1 cellular context compared by ENCODE assay signal in genomic region chr16:24539295-24539849, GRCh38.
TF ChIP-seq lines count a peak whose summit lies in the region.

Gene RBBP6, plus strand, starts transcription at chr16:24539566. Its CDS starts 1,061 bp downstream, at chr16:24540627.

TF ChIP-seq in H1, 55 proteins besides CTCF, POLR2A, EP300 and RAD21:
- no peak for TF ChIP-seq EGR1 (IDR thresholded peaks at IDR 0.05; ENCODE audit: borderline replicate concordance, low read depth, low read length)
- no peak for TF ChIP-seq POU5F1 (IDR thresholded peaks at IDR 0.05; ENCODE audit: low read depth, low read length)
- peak; percentile 37 for TF ChIP-seq KDM4A (IDR thresholded peaks at IDR 0.05; ENCODE audit: low read depth, low read length, severe bottlenecking)
- peak; percentile 96 for TF ChIP-seq PHF8 (conservative IDR thresholded peaks at IDR 0.05; ENCODE audit: low read depth, low read length)
- TF ChIP-seq KDM5A (IDR thresholded peaks at IDR 0.05; ENCODE audit: low read length) = no peak
- no peak; the same call in 1 of the 2 replicates for TF ChIP-seq CHD1 (IDR thresholded peaks at IDR 0.05; ENCODE audit: low read depth, low read length)
- no peak for TF ChIP-seq SIRT6 (IDR thresholded peaks at IDR 0.05; ENCODE audit: low read length)
- TF ChIP-seq TAF7 (optimal IDR thresholded peaks at IDR 0.05; ENCODE audit: borderline replicate concordance, low read depth, low read length) = peak; percentile 96
- TF ChIP-seq RFX5 (IDR thresholded peaks at IDR 0.05; ENCODE audit: borderline replicate concordance, low read depth, low read length) = no peak
- 0 out of 2 replicates have a peak, but pooled peaks have one; percentile 34 for TF ChIP-seq CHD2 (IDR thresholded peaks at IDR 0.05; ENCODE audit: low read length)
- peak; percentile 8; the same call in 1 of the 2 replicates for TF ChIP-seq RBBP5 (IDR thresholded peaks at IDR 0.05; ENCODE audit: borderline replicate concordance, low read depth, low read length)
- TF ChIP-seq SUZ12 (IDR thresholded peaks at IDR 0.05; ENCODE audit: low read length) = no peak
- TF ChIP-seq TBP (IDR thresholded peaks at IDR 0.05; ENCODE audit: low read depth, low read length) = peak; percentile 91
- TF ChIP-seq SIX5 (IDR thresholded peaks at IDR 0.05; ENCODE audit: low read depth, low read length) = no peak
- TF ChIP-seq ASH2L (IDR thresholded peaks at IDR 0.05; ENCODE audit: low read length) = peak; percentile 90
- no peak for TF ChIP-seq GTF2F1 (IDR thresholded peaks at IDR 0.05; ENCODE audit: borderline replicate concordance, low read depth, low read length)
- peak; percentile 50; the same call in 1 of the 2 replicates for TF ChIP-seq E2F6 (IDR thresholded peaks at IDR 0.05)
- no peak; the same call in 1 of the 2 replicates for TF ChIP-seq BRCA1 (IDR thresholded peaks at IDR 0.05; ENCODE audit: low read depth, low read length)
- TF ChIP-seq HDAC6 (IDR thresholded peaks at IDR 0.05; ENCODE audit: low read depth, low read length) = no peak
- no peak for TF ChIP-seq TCF12 (IDR thresholded peaks at IDR 0.05; ENCODE audit: low read depth, low read length)
- TF ChIP-seq SP1 (IDR thresholded peaks at IDR 0.05; ENCODE audit: low read depth, low read length) = no peak
- no peak for TF ChIP-seq MAFK (IDR thresholded peaks at IDR 0.05; ENCODE audit: low read depth, low read length)
- TF ChIP-seq SP2 (IDR thresholded peaks at IDR 0.05; ENCODE audit: low read length) = no peak
- TF ChIP-seq ZNF274 (IDR thresholded peaks at IDR 0.05; ENCODE audit: borderline replicate concordance, extremely low read depth, low read length) = no peak
- no peak for TF ChIP-seq CEBPB (IDR thresholded peaks at IDR 0.05; ENCODE audit: low read depth, low read length)
- TF ChIP-seq SP4 (IDR thresholded peaks at IDR 0.05; ENCODE audit: low read length) = peak; percentile 67; the same call in 1 of the 2 replicates
- TF ChIP-seq RXRA (IDR thresholded peaks at IDR 0.05; ENCODE audit: insufficient read depth, low read depth, low read length) = no peak
- no peak for TF ChIP-seq CTBP2 (IDR thresholded peaks at IDR 0.05; ENCODE audit: borderline replicate concordance, insufficient read depth, insufficient read length, low read length)
- TF ChIP-seq RNF2 (IDR thresholded peaks at IDR 0.05; ENCODE audit: borderline replicate concordance, low read depth, low read length, missing control alignments, poor library complexity, severe bottlenecking) = no peak
- TF ChIP-seq NANOG (IDR thresholded peaks at IDR 0.05; ENCODE audit: insufficient read depth, low read depth, low read length, poor library complexity, severe bottlenecking) = no peak
- no peak for TF ChIP-seq BCL11A (IDR thresholded peaks at IDR 0.05; ENCODE audit: low read depth in 2 of 2, low read length in 2 of 2)
- TF ChIP-seq MAX (IDR thresholded peaks at IDR 0.05) = peak; percentile 80
- no peak for TF ChIP-seq CBX5 (IDR thresholded peaks at IDR 0.05; ENCODE audit: low read depth, low read length)
- 0 out of 2 replicates have a peak, but pooled peaks have one; percentile 4 for TF ChIP-seq SRF (IDR thresholded peaks at IDR 0.05; ENCODE audit: low read depth, low read length)
- 0 out of 2 replicates have a peak, but pooled peaks have one; percentile 19 for TF ChIP-seq GABPA (IDR thresholded peaks at IDR 0.05; ENCODE audit: borderline replicate concordance, insufficient read depth, low read length)
- no peak for TF ChIP-seq EZH2 (IDR thresholded peaks at IDR 0.05; ENCODE audit: low read depth, low read length, severe bottlenecking)
- TF ChIP-seq, protein P1, sequence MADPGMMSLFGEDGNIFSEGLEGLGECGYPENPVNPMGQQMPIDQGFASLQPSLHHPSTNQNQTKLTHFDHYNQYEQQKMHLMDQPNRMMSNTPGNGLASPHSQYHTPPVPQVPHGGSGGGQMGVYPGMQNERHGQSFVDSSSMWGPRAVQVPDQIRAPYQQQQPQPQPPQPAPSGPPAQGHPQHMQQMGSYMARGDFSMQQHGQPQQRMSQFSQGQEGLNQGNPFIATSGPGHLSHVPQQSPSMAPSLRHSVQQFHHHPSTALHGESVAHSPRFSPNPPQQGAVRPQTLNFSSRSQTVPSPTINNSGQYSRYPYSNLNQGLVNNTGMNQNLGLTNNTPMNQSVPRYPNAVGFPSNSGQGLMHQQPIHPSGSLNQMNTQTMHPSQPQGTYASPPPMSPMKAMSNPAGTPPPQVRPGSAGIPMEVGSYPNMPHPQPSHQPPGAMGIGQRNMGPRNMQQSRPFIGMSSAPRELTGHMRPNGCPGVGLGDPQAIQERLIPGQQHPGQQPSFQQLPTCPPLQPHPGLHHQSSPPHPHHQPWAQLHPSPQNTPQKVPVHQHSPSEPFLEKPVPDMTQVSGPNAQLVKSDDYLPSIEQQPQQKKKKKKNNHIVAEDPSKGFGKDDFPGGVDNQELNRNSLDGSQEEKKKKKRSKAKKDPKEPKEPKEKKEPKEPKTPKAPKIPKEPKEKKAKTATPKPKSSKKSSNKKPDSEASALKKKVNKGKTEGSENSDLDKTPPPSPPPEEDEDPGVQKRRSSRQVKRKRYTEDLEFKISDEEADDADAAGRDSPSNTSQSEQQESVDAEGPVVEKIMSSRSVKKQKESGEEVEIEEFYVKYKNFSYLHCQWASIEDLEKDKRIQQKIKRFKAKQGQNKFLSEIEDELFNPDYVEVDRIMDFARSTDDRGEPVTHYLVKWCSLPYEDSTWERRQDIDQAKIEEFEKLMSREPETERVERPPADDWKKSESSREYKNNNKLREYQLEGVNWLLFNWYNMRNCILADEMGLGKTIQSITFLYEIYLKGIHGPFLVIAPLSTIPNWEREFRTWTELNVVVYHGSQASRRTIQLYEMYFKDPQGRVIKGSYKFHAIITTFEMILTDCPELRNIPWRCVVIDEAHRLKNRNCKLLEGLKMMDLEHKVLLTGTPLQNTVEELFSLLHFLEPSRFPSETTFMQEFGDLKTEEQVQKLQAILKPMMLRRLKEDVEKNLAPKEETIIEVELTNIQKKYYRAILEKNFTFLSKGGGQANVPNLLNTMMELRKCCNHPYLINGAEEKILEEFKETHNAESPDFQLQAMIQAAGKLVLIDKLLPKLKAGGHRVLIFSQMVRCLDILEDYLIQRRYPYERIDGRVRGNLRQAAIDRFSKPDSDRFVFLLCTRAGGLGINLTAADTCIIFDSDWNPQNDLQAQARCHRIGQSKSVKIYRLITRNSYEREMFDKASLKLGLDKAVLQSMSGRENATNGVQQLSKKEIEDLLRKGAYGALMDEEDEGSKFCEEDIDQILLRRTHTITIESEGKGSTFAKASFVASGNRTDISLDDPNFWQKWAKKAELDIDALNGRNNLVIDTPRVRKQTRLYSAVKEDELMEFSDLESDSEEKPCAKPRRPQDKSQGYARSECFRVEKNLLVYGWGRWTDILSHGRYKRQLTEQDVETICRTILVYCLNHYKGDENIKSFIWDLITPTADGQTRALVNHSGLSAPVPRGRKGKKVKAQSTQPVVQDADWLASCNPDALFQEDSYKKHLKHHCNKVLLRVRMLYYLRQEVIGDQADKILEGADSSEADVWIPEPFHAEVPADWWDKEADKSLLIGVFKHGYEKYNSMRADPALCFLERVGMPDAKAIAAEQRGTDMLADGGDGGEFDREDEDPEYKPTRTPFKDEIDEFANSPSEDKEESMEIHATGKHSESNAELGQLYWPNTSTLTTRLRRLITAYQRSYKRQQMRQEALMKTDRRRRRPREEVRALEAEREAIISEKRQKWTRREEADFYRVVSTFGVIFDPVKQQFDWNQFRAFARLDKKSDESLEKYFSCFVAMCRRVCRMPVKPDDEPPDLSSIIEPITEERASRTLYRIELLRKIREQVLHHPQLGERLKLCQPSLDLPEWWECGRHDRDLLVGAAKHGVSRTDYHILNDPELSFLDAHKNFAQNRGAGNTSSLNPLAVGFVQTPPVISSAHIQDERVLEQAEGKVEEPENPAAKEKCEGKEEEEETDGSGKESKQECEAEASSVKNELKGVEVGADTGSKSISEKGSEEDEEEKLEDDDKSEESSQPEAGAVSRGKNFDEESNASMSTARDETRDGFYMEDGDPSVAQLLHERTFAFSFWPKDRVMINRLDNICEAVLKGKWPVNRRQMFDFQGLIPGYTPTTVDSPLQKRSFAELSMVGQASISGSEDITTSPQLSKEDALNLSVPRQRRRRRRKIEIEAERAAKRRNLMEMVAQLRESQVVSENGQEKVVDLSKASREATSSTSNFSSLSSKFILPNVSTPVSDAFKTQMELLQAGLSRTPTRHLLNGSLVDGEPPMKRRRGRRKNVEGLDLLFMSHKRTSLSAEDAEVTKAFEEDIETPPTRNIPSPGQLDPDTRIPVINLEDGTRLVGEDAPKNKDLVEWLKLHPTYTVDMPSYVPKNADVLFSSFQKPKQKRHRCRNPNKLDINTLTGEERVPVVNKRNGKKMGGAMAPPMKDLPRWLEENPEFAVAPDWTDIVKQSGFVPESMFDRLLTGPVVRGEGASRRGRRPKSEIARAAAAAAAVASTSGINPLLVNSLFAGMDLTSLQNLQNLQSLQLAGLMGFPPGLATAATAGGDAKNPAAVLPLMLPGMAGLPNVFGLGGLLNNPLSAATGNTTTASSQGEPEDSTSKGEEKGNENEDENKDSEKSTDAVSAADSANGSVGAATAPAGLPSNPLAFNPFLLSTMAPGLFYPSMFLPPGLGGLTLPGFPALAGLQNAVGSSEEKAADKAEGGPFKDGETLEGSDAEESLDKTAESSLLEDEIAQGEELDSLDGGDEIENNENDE (IDR thresholded peaks at IDR 0.05; ENCODE audit: insufficient replicate concordance, low read length) = no peak
- TF ChIP-seq HDAC2 (IDR thresholded peaks at IDR 0.05; ENCODE audit: borderline replicate concordance in 1 of 2, low read depth in 2 of 2, low read length in 2 of 2) = 0 out of 4 replicates have a peak, but pooled peaks of 1 of the 2 experiments have one; percentile 92
- no peak for TF ChIP-seq FOSL1 (IDR thresholded peaks at IDR 0.05; ENCODE audit: insufficient read depth, low read depth, low read length)
- TF ChIP-seq JUN (IDR thresholded peaks at IDR 0.05; ENCODE audit: low read depth, low read length) = no peak
- no peak for TF ChIP-seq SAP30 (IDR thresholded peaks at IDR 0.05; ENCODE audit: insufficient read depth, insufficient replicate concordance, low read length)
- no peak for TF ChIP-seq TEAD4 (IDR thresholded peaks at IDR 0.05; ENCODE audit: low read depth, low read length)
- TF ChIP-seq ATF2 (IDR thresholded peaks at IDR 0.05; ENCODE audit: low read length) = peak; percentile 79
- no peak for TF ChIP-seq KDM1A (IDR thresholded peaks at IDR 0.05; ENCODE audit: borderline replicate concordance, low read length)
- TF ChIP-seq CBX8 (IDR thresholded peaks at IDR 0.05; ENCODE audit: borderline replicate concordance, low read depth, low read length) = no peak
- no peak for TF ChIP-seq BACH1 (IDR thresholded peaks at IDR 0.05; ENCODE audit: low read length)
- peak; percentile 93 for TF ChIP-seq YY1 (IDR thresholded peaks at IDR 0.05; ENCODE audit: low read depth, low read length)
- peak; percentile 98 for TF ChIP-seq TAF1 (IDR thresholded peaks at IDR 0.05; ENCODE audit: low read depth, low read length)
- TF ChIP-seq CREB1 (IDR thresholded peaks at IDR 0.05) = peak; percentile 90
- peak in 1 of 2 experiments; percentile 89; a peak in 3 of 4 replicates for TF ChIP-seq SIN3A (conservative IDR thresholded peaks at IDR 0.05 in 1 of 2, IDR thresholded peaks at IDR 0.05 in 1 of 2; ENCODE audit: low read depth in 1 of 2, low read length in 2 of 2)
- peak; percentile 74 for TF ChIP-seq POLR2AphosphoS5 (IDR thresholded peaks at IDR 0.05; ENCODE audit: low read depth, low read length)
- TF ChIP-seq, protein P2, sequence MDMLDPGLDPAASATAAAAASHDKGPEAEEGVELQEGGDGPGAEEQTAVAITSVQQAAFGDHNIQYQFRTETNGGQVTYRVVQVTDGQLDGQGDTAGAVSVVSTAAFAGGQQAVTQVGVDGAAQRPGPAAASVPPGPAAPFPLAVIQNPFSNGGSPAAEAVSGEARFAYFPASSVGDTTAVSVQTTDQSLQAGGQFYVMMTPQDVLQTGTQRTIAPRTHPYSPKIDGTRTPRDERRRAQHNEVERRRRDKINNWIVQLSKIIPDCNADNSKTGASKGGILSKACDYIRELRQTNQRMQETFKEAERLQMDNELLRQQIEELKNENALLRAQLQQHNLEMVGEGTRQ (IDR thresholded peaks at IDR 0.05; ENCODE audit: low read length) = peak; percentile 95
- TF ChIP-seq, protein P3, sequence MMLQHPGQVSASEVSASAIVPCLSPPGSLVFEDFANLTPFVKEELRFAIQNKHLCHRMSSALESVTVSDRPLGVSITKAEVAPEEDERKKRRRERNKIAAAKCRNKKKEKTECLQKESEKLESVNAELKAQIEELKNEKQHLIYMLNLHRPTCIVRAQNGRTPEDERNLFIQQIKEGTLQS (IDR thresholded peaks at IDR 0.05; ENCODE audit: insufficient read depth, low read depth, low read length) = peak; percentile 74
- no peak for TF ChIP-seq NRF1 (IDR thresholded peaks at IDR 0.05; ENCODE audit: low read depth, low read length)
- peak; percentile 90 for TF ChIP-seq JUND (IDR thresholded peaks at IDR 0.05; ENCODE audit: low read length)
